Comparison of ENCODE assay signal across 14 cellular contexts in genomic region chr7:142785841-142786250, GRCh38. TPM values are rescaled to one million over a fixed set of nuclear protein-coding genes. Genes with fewer than 3 reads are reported as not detected.
DNase-seq lines count a peak whose midpoint lies in the region; ATAC-seq, FAIRE-seq and TF ChIP-seq lines count a peak whose summit lies in the region.
"Had no signal": no experiment of that assay in that cellular context is flagged by ENCODE, and none has a peak within 500 bp of the region (broad histone marks: within the 10 kb centered on the region; RNA-seq: fewer than 3 reads in every experiment).

No MANE protein-coding gene starts in this region.

- no peak overlapping the region for H3K4me2 ChIP-seq in HepG2 (ENCODE audit: low read depth, low read length)

- no peak overlapping the region for H3K9ac ChIP-seq in HepG2 (ENCODE audit: insufficient read depth, low read depth, low read length)

- intact Hi-C loops in right lobe of liver (cut with DNase I) (loop anchor here (10.0 kb wide), 1 partner anchor 161 kb away; no protein-coding TSS in a partner anchor), HepG2 (cut with micrococcal nuclease; ENCODE audit: unreplicated experiment) (no loop called here)
- intact Hi-C loops in naive thymus-derived CD4-positive, alpha-beta T cell (cut with micrococcal nuclease), result loop anchor here (1.0 kb wide), 2 partner anchors 12 to 22 kb away; no protein-coding TSS in a partner anchor

- H3K36me3 ChIP-seq in right lobe of liver (no peaks in the 10 kb centered on the region), HepG2 (replicated peaks in 1 of 2; ENCODE audit: control insufficient read depth in 1 of 2, insufficient read depth in 2 of 2, low read length in 2 of 2) (no peaks in the 10 kb centered on the region), upper lobe of left lung (no peaks in the 10 kb centered on the region)
- peaks cover 0 to 25% (median 0%) of the 10 kb centered on the region in 3 experiments for H3K36me3 ChIP-seq in naive thymus-derived CD4-positive, alpha-beta T cell (ENCODE audit: control insufficient read depth in 2 of 3, insufficient read depth in 3 of 3, low read length in 3 of 3)

- TF ChIP-seq RAD21 in HepG2 (CRISPR knock-in tag; IDR thresholded peaks at IDR 0.05), result no peak

- no peak for FAIRE-seq in HepG2 (lab: Jason Lieb, UNC)

- no peaks in the 10 kb centered on the region for H3K27me3 ChIP-seq in right lobe of liver
- peaks cover 0 to 17% of the 10 kb centered on the region in 2 experiments; a peak in 4 of 5 replicates for H3K27me3 ChIP-seq in HepG2 (ENCODE audit: control insufficient read depth in 1 of 2, insufficient read depth in 2 of 2, low read length in 2 of 2)
- no peaks in the 10 kb centered on the region for H3K27me3 ChIP-seq in naive thymus-derived CD4-positive, alpha-beta T cell (ENCODE audit: control insufficient read depth in 2 of 2, insufficient read depth in 2 of 2, low read length in 2 of 2)
- H3K27me3 ChIP-seq in upper lobe of left lung, result no peaks in the 10 kb centered on the region

- H3K27me3 Mint-ChIP-seq in naive thymus-derived CD4-positive, alpha-beta T cell, result peaks cover 0 to 3% (median 0%) of the 10 kb centered on the region in 5 donors

- peaks cover 0 to 18% (median 10%) of the 10 kb centered on the region in 7 donors for H3K4me1 Mint-ChIP-seq in naive thymus-derived CD4-positive, alpha-beta T cell

- CTCF ChIA-PET in HepG2 (lab: Yijun Ruan, JAX; ENCODE audit: low intra/inter-chr PET ratio, low total read pairs), result no interaction called here
- CTCF ChIA-PET in naive thymus-derived CD4-positive, alpha-beta T cell (lab: Charles Lee), result interaction anchor here (0.5 to 6.8 kb wide), 6 partner anchors 10 to 80 kb away, joined by 3 to 157 read pairs (median 3); no protein-coding TSS in a partner anchor

- peaks cover 0 to 8% (median 0%) of the 10 kb centered on the region in 11 donors for H3K9me3 Mint-ChIP-seq in naive thymus-derived CD4-positive, alpha-beta T cell

- TF ChIP-seq CTCF in right lobe of liver (IDR thresholded peaks at IDR 0.05) (no peak), HepG2 (CRISPR knock-in tag; IDR thresholded peaks at IDR 0.05) (no peak), upper lobe of left lung (IDR thresholded peaks at IDR 0.05) (no peak)

- H3K79me2 ChIP-seq in HepG2 (ENCODE audit: insufficient read depth, low read length), result no peaks in the 10 kb centered on the region

- peak overlapping the region; percentile 76 to 100 (median 93) for H3K4me3 Mint-ChIP-seq in naive thymus-derived CD4-positive, alpha-beta T cell

- TF ChIP-seq POLR2A in right lobe of liver (IDR thresholded peaks at IDR 0.05), result no peak
- TF ChIP-seq POLR2A in HepG2 (IDR thresholded peaks at IDR 0.05; ENCODE audit: insufficient read depth in 1 of 2, low read depth in 2 of 2, low read length in 2 of 2), result no peak
- TF ChIP-seq POLR2A in upper lobe of left lung (IDR thresholded peaks at IDR 0.05), result peak in 3 of 4 donors; percentile 15 to 54 (median 16)

- peak in 3 of 4 donors; percentile 29 to 41 (median 33) for ATAC-seq in right lobe of liver
- no peak for ATAC-seq in HepG2
- ATAC-seq in naive thymus-derived CD4-positive, alpha-beta T cell, result peak; percentile 88
- no peak for ATAC-seq in upper lobe of left lung (ENCODE audit: low FRiP score in 2 of 2)
- ATAC-seq in GM19467 (IDR thresholded peaks at IDR 0.05; ENCODE audit: unreplicated experiment), result no peak

- H3K36me3 Mint-ChIP-seq in naive thymus-derived CD4-positive, alpha-beta T cell, result peaks cover 5 to 37% (median 36%) of the 10 kb centered on the region in 5 donors

- H3K27ac ChIP-seq in right lobe of liver, result no peak overlapping the region
- no peak overlapping the region for H3K27ac ChIP-seq in HepG2 (ENCODE audit: extremely low read length, insufficient read depth, low read length)
- peak overlapping the region; percentile 98 for H3K27ac ChIP-seq in naive thymus-derived CD4-positive, alpha-beta T cell (ENCODE audit: low read depth, low read length)
- peak overlapping the region in 3 of 4 donors; percentile 30 to 40 (median 32) for H3K27ac ChIP-seq in upper lobe of left lung

- BruUV-seq in HepG2 (replicated peaks; lab: Mats Ljungman, UMichigan), result no TSS peak

- no peak overlapping the region for H2AFZ ChIP-seq in HepG2 (ENCODE audit: low read length)

- H3K4me3 ChIP-seq in right lobe of liver, result no peak overlapping the region
- no peak overlapping the region for H3K4me3 ChIP-seq in HepG2 (replicated peaks in 1 of 3; ENCODE audit: insufficient read depth in 1 of 3, low read depth in 2 of 3, low read length in 3 of 3)
- H3K4me3 ChIP-seq in naive thymus-derived CD4-positive, alpha-beta T cell (ENCODE audit: low read length), result peak overlapping the region; percentile 51
- H3K4me3 ChIP-seq in upper lobe of left lung, result no peak overlapping the region

- no peak for DNase-seq in right lobe of liver
- no peak for DNase-seq in HepG2 (ENCODE audit: low spot score)
- peak; percentile 90 for DNase-seq in activated effector memory CD4-positive, alpha-beta T cell treated with anti-CD3 and anti-CD28 coated beads, Interleukin-2, amount 50 U/mL, for 16 hours
- peak in 8 of 9 donors; percentile 64 to 92 (median 85) for DNase-seq in naive thymus-derived CD4-positive, alpha-beta T cell
- DNase-seq in upper lobe of left lung, result no peak
- DNase-seq in nucleus accumbens (lab: John Stamatoyannopoulos, UW), result no peak
- DNase-seq in SIG-M5 treated with dmso at 0.1 percent for 504 hours (lab: John Stamatoyannopoulos, UW; ENCODE audit: unreplicated experiment), result no peak
- DNase-seq: GF-D8, head of caudate nucleus, midbrain, NCI-H1694 treated with DMSO at 0.1 percent for 48 hours, RPMI8226 had no signal

- TF ChIP-seq EP300 in HepG2 (IDR thresholded peaks at IDR 0.05; ENCODE audit: low read depth in 2 of 2, low read length in 2 of 2) (no peak), HepG2 (CRISPR knock-in tag; IDR thresholded peaks at IDR 0.05; ENCODE audit: borderline replicate concordance) (no peak), upper lobe of left lung (IDR thresholded peaks at IDR 0.05) (no peak)

- H3K9me3 ChIP-seq in right lobe of liver, result no peaks in the 10 kb centered on the region
- H3K9me3 ChIP-seq in HepG2 (ENCODE audit: low read length), result no peaks in the 10 kb centered on the region
- H3K9me3 ChIP-seq in naive thymus-derived CD4-positive, alpha-beta T cell (ENCODE audit: control insufficient read depth in 2 of 3, low read length in 3 of 3), result no peaks in the 10 kb centered on the region
- no peaks in the 10 kb centered on the region for H3K9me3 ChIP-seq in upper lobe of left lung

- H3K4me1 ChIP-seq in right lobe of liver (no peaks in the 10 kb centered on the region), HepG2 (ENCODE audit: insufficient read depth, low read length) (no peaks in the 10 kb centered on the region), upper lobe of left lung (peaks cover 0 to 8% (median 2%) of the 10 kb centered on the region in 4 donors)
- H3K4me1 ChIP-seq in naive thymus-derived CD4-positive, alpha-beta T cell (ENCODE audit: control insufficient read depth in 2 of 2, insufficient read depth in 2 of 2, low read length in 2 of 2), result peaks cover 0 to 5% of the 10 kb centered on the region in 2 donors

- in situ Hi-C loops in HepG2 (cut with HindIII; ENCODE audit: extremely low pct_ligation_motif_present, low pct_unique_long_range_greater_than_20kb), result no loop called here

- WGBS in right lobe of liver (ENCODE audit: insufficient coverage, low coverage, low lambda C conversion rate, missing lambda C conversion rate), result 58% methylated on average over 2 of the region's 8 CpGs
- WGBS in HepG2 (ENCODE audit: low lambda C conversion rate), result 25% methylated on average over 6 of the region's 8 CpGs
- WGBS in upper lobe of left lung, 2 donors, result 76 to 79% methylated on average over 8 of the region's 8 CpGs

- peak overlapping the region; percentile 96 to 100 (median 99) for H3K27ac Mint-ChIP-seq in naive thymus-derived CD4-positive, alpha-beta T cell

- POLR2A ChIA-PET in HepG2 (lab: Yijun Ruan, JAX), result no interaction called here
- POLR2A ChIA-PET in naive thymus-derived CD4-positive, alpha-beta T cell (lab: Charles Lee), result interaction anchor here (0.6 to 33.1 kb wide), 11 partner anchors 9 to 595 kb away, joined by 3 to 5102 read pairs (median 5); no protein-coding TSS in a partner anchor

- no peaks in the 10 kb centered on the region for H4K20me1 ChIP-seq in HepG2 (ENCODE audit: insufficient read depth, low read length)

RNA-seq across cellular contexts. Expression of gene PRSS2, which starts 15.1 kb away (rescaled TPM):
- total RNA-seq in right lobe of liver (under 1 TPM in 1 of 6 experiments, not detected in 5; 0.26 TPM), HepG2 (2016; rRNA removed; fragmentation: Illumina TruSeq; extraction: Trizol) (not detected in 2 replicates), upper lobe of left lung (10 to 100 TPM in 2 of 6 donors, not detected in 4; 34.2 to 64.5 TPM)
- not detected in 2 replicates for total RNA-seq in HepG2 (2016; cell fraction: cytosol; rRNA removed; fragmentation: Illumina TruSeq; extraction: Trizol; ENCODE audit: low read depth)
- total RNA-seq in HepG2 (2016; cell fraction: insoluble cytoplasmic fraction; rRNA removed; fragmentation: Illumina TruSeq; extraction: Trizol), result not detected in 2 replicates
- total RNA-seq in HepG2 (2016; cell fraction: membrane; rRNA removed; fragmentation: Illumina TruSeq; extraction: Trizol), result not detected in 2 replicates
- total RNA-seq in HepG2 (2016; cell fraction: nucleus; rRNA removed; fragmentation: Illumina TruSeq; extraction: Trizol), result not detected in 2 replicates
- polyA plus RNA-seq in HepG2 (2011; rRNA removed), result not detected in 2 replicates
- polyA plus RNA-seq in HepG2 (2011; cell fraction: cytosol; rRNA removed), result not detected in 2 replicates
- polyA plus RNA-seq in HepG2 (2011; cell fraction: nucleus; rRNA removed), result not detected in 2 replicates
- not detected in 2 replicates for polyA plus RNA-seq in HepG2 (2012)
- polyA plus RNA-seq in HepG2 (2016; cell fraction: cytosol; fragmentation: Illumina TruSeq; extraction: Trizol; ENCODE audit: low read depth), result not detected in 2 replicates
- not detected in 2 replicates for polyA plus RNA-seq in HepG2 (2016; cell fraction: insoluble cytoplasmic fraction; fragmentation: Illumina TruSeq; extraction: Trizol; ENCODE audit: low read depth)
- not detected in 2 replicates for polyA plus RNA-seq in HepG2 (2016; cell fraction: membrane; fragmentation: Illumina TruSeq; extraction: Trizol; ENCODE audit: low read depth)
- not detected in 2 replicates for polyA plus RNA-seq in HepG2 (2016; cell fraction: nucleus; fragmentation: Illumina TruSeq; extraction: Trizol; ENCODE audit: insufficient read depth, low read depth)
- polyA minus RNA-seq in HepG2 (2011; rRNA and poly(A)+ RNA removed; ENCODE audit: low replicate concordance), result not detected in 2 replicates
- not detected in 2 replicates for polyA minus RNA-seq in HepG2 (2011; cell fraction: cytosol; rRNA and poly(A)+ RNA removed)
- not detected in 2 replicates for polyA minus RNA-seq in HepG2 (2011; cell fraction: nucleus; rRNA and poly(A)+ RNA removed)
- not detected for total RNA-seq in naive thymus-derived CD4-positive, alpha-beta T cell
- polyA plus RNA-seq in naive thymus-derived CD4-positive, alpha-beta T cell, result not detected
- total RNA-seq: urinary bladder had no signal

RNA-seq across cellular contexts. Expression of gene PRSS1, which starts 36.6 kb away (rescaled TPM):
- not detected for total RNA-seq in right lobe of liver
- not detected in 2 replicates for total RNA-seq in HepG2 (2016; rRNA removed; fragmentation: Illumina TruSeq; extraction: Trizol)
- total RNA-seq in HepG2 (2016; cell fraction: cytosol; rRNA removed; fragmentation: Illumina TruSeq; extraction: Trizol; ENCODE audit: low read depth), result not detected in 2 replicates
- total RNA-seq in HepG2 (2016; cell fraction: insoluble cytoplasmic fraction; rRNA removed; fragmentation: Illumina TruSeq; extraction: Trizol), result not detected in 2 replicates
- not detected in 2 replicates for total RNA-seq in HepG2 (2016; cell fraction: membrane; rRNA removed; fragmentation: Illumina TruSeq; extraction: Trizol)
- not detected in 2 replicates for total RNA-seq in HepG2 (2016; cell fraction: nucleus; rRNA removed; fragmentation: Illumina TruSeq; extraction: Trizol)
- not detected in 2 replicates for polyA plus RNA-seq in HepG2 (2011; rRNA removed)
- not detected in 2 replicates for polyA plus RNA-seq in HepG2 (2011; cell fraction: cytosol; rRNA removed)
- not detected in 2 replicates for polyA plus RNA-seq in HepG2 (2011; cell fraction: nucleus; rRNA removed)
- not detected in 2 replicates for polyA plus RNA-seq in HepG2 (2012)
- not detected in 2 replicates for polyA plus RNA-seq in HepG2 (2016; cell fraction: cytosol; fragmentation: Illumina TruSeq; extraction: Trizol; ENCODE audit: low read depth)
- not detected in 2 replicates for polyA plus RNA-seq in HepG2 (2016; cell fraction: insoluble cytoplasmic fraction; fragmentation: Illumina TruSeq; extraction: Trizol; ENCODE audit: low read depth)
- not detected in 2 replicates for polyA plus RNA-seq in HepG2 (2016; cell fraction: membrane; fragmentation: Illumina TruSeq; extraction: Trizol; ENCODE audit: low read depth)
- not detected in 2 replicates for polyA plus RNA-seq in HepG2 (2016; cell fraction: nucleus; fragmentation: Illumina TruSeq; extraction: Trizol; ENCODE audit: insufficient read depth, low read depth)
- not detected in 2 replicates for polyA minus RNA-seq in HepG2 (2011; rRNA and poly(A)+ RNA removed; ENCODE audit: low replicate concordance)
- not detected in 2 replicates for polyA minus RNA-seq in HepG2 (2011; cell fraction: cytosol; rRNA and poly(A)+ RNA removed)
- polyA minus RNA-seq in HepG2 (2011; cell fraction: nucleus; rRNA and poly(A)+ RNA removed), result not detected in 2 replicates
- total RNA-seq in naive thymus-derived CD4-positive, alpha-beta T cell, result not detected
- not detected for polyA plus RNA-seq in naive thymus-derived CD4-positive, alpha-beta T cell
- total RNA-seq in upper lobe of left lung, result 10 to 100 TPM in 1 of 6 donors, 1 to 10 TPM in 1, not detected in 4; 9.8 to 20.6 TPM
- total RNA-seq: urinary bladder had no signal

Comparison
In these comparisons a context has a peak if more than half of its experiments do, and no peak if none do; other contexts are left out.
1. ATAC-seq: peak in right lobe of liver (3 of 4) and naive thymus-derived CD4-positive, alpha-beta T cell (single experiment); none in HepG2 (single experiment), upper lobe of left lung (0 of 2) and GM19467 (single experiment).
2. DNase-seq: peak in activated effector memory CD4-positive, alpha-beta T cell treated with anti-CD3 and anti-CD28 coated beads, Interleukin-2, amount 50 U/mL, for 16 hours (single experiment) and naive thymus-derived CD4-positive, alpha-beta T cell (8 of 9); none in right lobe of liver (0 of 3), HepG2 (single experiment), upper lobe of left lung (0 of 2), nucleus accumbens (0 of 56) and SIG-M5 treated with dmso at 0.1 percent for 504 hours (single experiment).
3. H3K27ac ChIP-seq: peak in naive thymus-derived CD4-positive, alpha-beta T cell (single experiment) and upper lobe of left lung (3 of 4); none in right lobe of liver (0 of 3) and HepG2 (single experiment).
4. POLR2A ChIP-seq: peak in upper lobe of left lung (3 of 4); none in right lobe of liver (single experiment) and HepG2 (0 of 2).